In genomic region chr4:153127773-153128494, GRCh38 we compare ENCODE assay signal across 8 cellular contexts.
DNase-seq lines count a peak whose midpoint lies in the region; ATAC-seq, FAIRE-seq and TF ChIP-seq lines count a peak whose summit lies in the region.

No MANE protein-coding gene starts in this region.

- H3K27ac ChIP-seq in kidney (ENCODE audit: low read depth in 2 of 2, low read length in 2 of 2), result no peak overlapping the region

- DNase-seq in GM12891 (ENCODE audit: insufficient read length, low spot score) (peak; percentile 48), NCI-H345 (lab: John Stamatoyannopoulos, UW) (peak; percentile 80), cerebellar cortex (ENCODE audit: low spot score) (peak; percentile 91), kidney (peak; percentile 88), cortex of kidney (lab: John Stamatoyannopoulos, UW) (no peak)
- DNase-seq in activated CD4-positive, CD25-positive, alpha-beta regulatory T cell treated with anti-CD3 and anti-CD28 coated beads, Interleukin-2, amount 50 U/mL, for 72 hours, result peak; percentile 83
- DNase-seq in stimulated activated CD4-positive, alpha-beta T cell treated with anti-CD3 and anti-CD28 coated beads, Interleukin-1b, Interleukin-23, amount 100 ng/mL, for 4 hours (ENCODE audit: low read depth in 2 of 2), result peak; percentile 62 to 91

- intact Hi-C loops in kidney (cut with DNase I), result loop anchor here (5.0 kb wide), 1 partner anchor 46 kb away; no protein-coding TSS in a partner anchor

- TF ChIP-seq POLR2A in GM12891 (IDR thresholded peaks at IDR 0.05; ENCODE audit: low read depth, low read length), result no peak

- no peaks in the 10 kb centered on the region for H3K9me3 ChIP-seq in kidney (ENCODE audit: control insufficient read depth in 1 of 2, low read length in 2 of 2)

- FAIRE-seq in GM12891 (lab: Jason Lieb, UNC) (peak; percentile 93), kidney (lab: Jason Lieb, UNC) (peak; percentile 96)

- H3K9ac ChIP-seq in kidney (ENCODE audit: low read length in 2 of 2), result no peak overlapping the region

- H3K36me3 ChIP-seq in kidney (ENCODE audit: control insufficient read depth in 1 of 2, insufficient read depth in 2 of 2, low read length in 2 of 2), result no peaks in the 10 kb centered on the region

- H3K4me1 ChIP-seq in kidney (ENCODE audit: control insufficient read depth in 1 of 2, insufficient read depth in 1 of 2, low read depth in 1 of 2, low read length in 2 of 2), result no peaks in the 10 kb centered on the region

- ATAC-seq in HG03175 (IDR thresholded peaks at IDR 0.05; ENCODE audit: unreplicated experiment), result peak; percentile 78

- TF ChIP-seq CTCF in kidney (IDR thresholded peaks at IDR 0.05; ENCODE audit: borderline replicate concordance, extremely low read depth, insufficient read depth), result peak; percentile 95

- H3K4me3 ChIP-seq in kidney (ENCODE audit: low read length in 2 of 2), result peak overlapping the region in 1 of 2 donors; percentile 21

TF ChIP-seq in GM12891, 5 proteins besides CTCF, POLR2A, EP300 and RAD21:
- TF ChIP-seq PAX5 (IDR thresholded peaks at IDR 0.05; ENCODE audit: insufficient read depth, low read length, severe bottlenecking) (no peak), TAF1 (IDR thresholded peaks at IDR 0.05; ENCODE audit: low read depth, low read length) (no peak), SPI1 (IDR thresholded peaks at IDR 0.05; ENCODE audit: low read depth, low read length) (no peak), POU2F2 (IDR thresholded peaks at IDR 0.05; ENCODE audit: low read depth, low read length) (no peak)
TF ChIP-seq in GM12891: peak in this region for 0.
